In genomic region chr11:45366839-45367238, GRCh38 we compare ENCODE assay signal across 18 cellular contexts.
"Had no signal": no experiment of that assay in that cellular context is flagged by ENCODE, and none has a peak within 500 bp of the region (broad histone marks: within the 10 kb centered on the region; RNA-seq: fewer than 3 reads in every experiment).

No MANE protein-coding gene starts in this region.

- ATAC-seq: left colon; natural killer cell treated with Interleukin-12 subunit alpha and Interleukin-12 subunit beta and Interleukin-15 and Interleukin-18, amount 100 ng/mL, for 72 hours; stimulated activated naive CD8-positive, alpha-beta T cell treated with anti-CD3 and anti-CD28 coated beads, Interleukin-15, Interleukin-2, amounts not matched to agents 100 U/mL and 50 U/mL, for 24 hours; WTC11 had no signal

- H3K4me3 ChIP-seq: body of pancreas, colonic mucosa, tibial artery had no signal

- H3K27ac ChIP-seq: body of pancreas, colonic mucosa, tibial artery had no signal

- H3K9me3 ChIP-seq: body of pancreas, colonic mucosa, tibial artery had no signal

- H3K27me3 ChIP-seq: body of pancreas, colonic mucosa had no signal

- FAIRE-seq: urothelium cell line had no signal

- H3K4me1 ChIP-seq: colonic mucosa had no signal

- H3K36me3 ChIP-seq: colonic mucosa, tibial artery had no signal

- DNase-seq: activated CD4-positive, alpha-beta memory T cell treated with anti-CD3 and anti-CD28 coated beads for 36 hours; activated CD4-positive, alpha-beta T cell treated with anti-CD3 and anti-CD28 coated beads for 4 hours; activated naive CD4-positive, alpha-beta T cell; activated naive CD8-positive, alpha-beta T cell treated with anti-CD3 and anti-CD28 coated beads, Interleukin-2, amount 10 ng/mL, durations not matched to agents 7 days and 5 days; activated T-cell treated with anti-CD3 and anti-CD28 coated beads for 4 hours; body of pancreas; central memory CD4-positive, alpha-beta T cell; colonic mucosa; erythroblast; foreskin melanocyte; islet precursor cell; left colon; retina; stimulated activated naive CD8-positive, alpha-beta T cell treated with anti-CD3 and anti-CD28 coated beads, Interleukin-15, Interleukin-2, amounts not matched to agents 100 U/mL and 50 U/mL, for 24 hours; tibial artery had no signal
